In the genomic region with DNA sequence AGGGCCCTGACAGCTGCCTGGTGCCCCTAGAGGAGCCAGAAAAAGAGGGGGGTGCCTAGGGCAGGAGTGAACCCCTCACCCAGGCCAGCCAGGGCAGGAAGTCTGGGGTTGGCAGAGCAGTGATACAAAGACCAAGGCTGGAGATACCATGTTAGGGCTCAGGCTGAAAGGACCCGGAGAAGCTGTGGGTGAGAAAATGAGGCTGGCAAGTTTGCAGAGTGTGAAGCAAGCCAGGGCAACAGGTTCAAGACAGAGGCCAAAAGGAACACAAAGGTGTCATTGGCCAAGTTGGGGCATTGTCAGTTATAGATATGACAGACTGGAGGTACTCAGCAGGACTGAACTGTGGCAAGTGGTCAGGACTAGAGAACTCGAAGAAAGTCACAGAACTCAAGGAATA, we compare ENCODE assay signal across 32 cellular contexts. TPM values are rescaled to one million over a fixed set of nuclear protein-coding genes. Genes with fewer than 3 reads are reported as not detected.
"Had no signal": no experiment of that assay in that cellular context is flagged by ENCODE, and none has a peak within 500 bp of the region (broad histone marks: within the 10 kb centered on the region; RNA-seq: fewer than 3 reads in every experiment).

No MANE protein-coding gene starts in this region.

- H3K27me3 Mint-ChIP-seq: activated T-cell treated with anti-CD3 and anti-CD28 coated beads, Interleukin-2, amount 50 U/mL, for 24 hours; activated T-helper 17 cell treated with anti-CD3 and anti-CD28 coated beads, Interleukin-2, amount 50 U/mL, for 72 hours; dendritic cell treated with granulocyte-macrophage colony-stimulating factor and Interleukin-4, amounts not matched to agents 40 ng/mL and 50 ng/mL, for 4 days had no signal

- H3K36me3 Mint-ChIP-seq: stimulated activated naive B cell treated with anti-CD40 and anti-IgM and Interleukin-4, amounts not matched to agents 10 μg/mL and 1 μg/mL and 100 μg/mL, for 72 hours; WTC11 had no signal

- H3K36me3 ChIP-seq: left lung, lower lobe of right lung, stomach, thyroid gland, upper lobe of right lung had no signal

- H3K9me3 Mint-ChIP-seq: activated CD4-positive, alpha-beta memory T cell treated with anti-CD3 and anti-CD28 coated beads, Interleukin-2, amount 10 ng/mL, durations not matched to agents 7 days and 5 days; activated CD4-positive, alpha-beta T cell treated with anti-CD3 and anti-CD28 coated beads, Interleukin-2, amount 10 ng/mL, durations not matched to agents 7 days and 5 days; activated T-cell treated with anti-CD3 and anti-CD28 coated beads, Interleukin-2, amount 50 U/mL, for 24 hours; activated T-helper 17 cell treated with anti-CD3 and anti-CD28 coated beads, Interleukin-2, amount 50 U/mL, for 72 hours; dendritic cell treated with granulocyte-macrophage colony-stimulating factor and Interleukin-4, amounts not matched to agents 40 ng/mL and 50 ng/mL, for 4 days; neural crest cell; stimulated activated naive B cell treated with anti-CD40 and anti-IgM and Interleukin-4, amounts not matched to agents 10 μg/mL and 1 μg/mL and 100 μg/mL, for 72 hours; T-helper 1 cell treated with Interleukin-12 subunit alpha and Interleukin-12 subunit beta and Interleukin-4 antibody, amounts not matched to agents 30 μg/mL and 1 μg/mL, for 36 hours; WTC11 had no signal

- DNase-seq: activated CD4-positive, alpha-beta memory T cell treated with anti-CD3 and anti-CD28 coated beads, Interleukin-2, amount 10 ng/mL, durations not matched to agents 7 days and 5 days; activated CD4-positive, alpha-beta T cell treated with anti-CD3 and anti-CD28 coated beads for 1 hour; activated CD4-positive, alpha-beta T cell treated with anti-CD3 and anti-CD28 coated beads, Interleukin-2, amount 10 ng/mL, durations not matched to agents 7 days and 5 days; activated CD8-positive, alpha-beta memory T cell treated with anti-CD3 and anti-CD28 coated beads, Interleukin-2, amount 50 U/mL, for 48 hours; activated gamma-delta T cell treated with Interleukin-2 at 50 U/mL for 16 hours; activated naive CD4-positive, alpha-beta T cell treated with anti-CD3 and anti-CD28 coated beads, Interleukin-2, amount 50 U/mL, for 16 hours; activated T-cell treated with anti-CD3 and anti-CD28 coated beads, Interleukin-2, amount 50 U/mL, for 24 hours; amniotic stem cell; central memory CD4-positive, alpha-beta T cell; occipital lobe; stimulated activated CD4-positive, alpha-beta T cell treated with anti-CD3 and anti-CD28 coated beads, Interleukin-1b, Interleukin-23, amount 100 ng/mL, for 48 hours; stimulated activated CD4-positive, alpha-beta T cell treated with anti-CD3 and anti-CD28 coated beads, Interleukin-4, amount 100 ng/mL, for 4 hours; stimulated activated CD8-positive, alpha-beta memory T cell treated with anti-CD3 and anti-CD28 coated beads, Interleukin-4, amount 100 ng/mL, for 48 hours; stimulated activated naive B cell treated with anti-CD40 and anti-IgM and Interleukin-4, amounts not matched to agents 10 μg/mL and 1 μg/mL and 100 μg/mL, for 72 hours; T1000 had no signal

- H2AFZ ChIP-seq: parathyroid adenoma had no signal

- H3K4me3 Mint-ChIP-seq: activated CD4-positive, alpha-beta memory T cell treated with anti-CD3 and anti-CD28 coated beads, Interleukin-2, amount 10 ng/mL, durations not matched to agents 7 days and 5 days; activated CD4-positive, alpha-beta T cell treated with anti-CD3 and anti-CD28 coated beads, Interleukin-2, amount 10 ng/mL, durations not matched to agents 7 days and 5 days; activated T-cell treated with anti-CD3 and anti-CD28 coated beads, Interleukin-2, amount 50 U/mL, for 24 hours; activated T-helper 17 cell treated with anti-CD3 and anti-CD28 coated beads, Interleukin-2, amount 50 U/mL, for 72 hours; dendritic cell treated with granulocyte-macrophage colony-stimulating factor and Interleukin-4, amounts not matched to agents 40 ng/mL and 50 ng/mL, for 4 days; neural crest cell; stimulated activated naive B cell treated with anti-CD40 and anti-IgM and Interleukin-4, amounts not matched to agents 10 μg/mL and 1 μg/mL and 100 μg/mL, for 72 hours; T-helper 1 cell treated with Interleukin-12 subunit alpha and Interleukin-12 subunit beta and Interleukin-4 antibody, amounts not matched to agents 30 μg/mL and 1 μg/mL, for 36 hours; WTC11 had no signal

- H3K27me3 ChIP-seq: left lung, thyroid gland, upper lobe of right lung had no signal

- H3K9me3 ChIP-seq: left lung, lower lobe of right lung, mucosa of descending colon, psoas muscle, stomach, thyroid gland, upper lobe of right lung had no signal

- H3K27ac ChIP-seq: epithelial cell of prostate, left lung, lower lobe of right lung, parathyroid adenoma, psoas muscle, stomach, thyroid gland, upper lobe of right lung had no signal

- FAIRE-seq: endometrium had no signal

- H3K79me2 ChIP-seq: parathyroid adenoma had no signal

- H3K9ac ChIP-seq: parathyroid adenoma had no signal

- H3K27ac Mint-ChIP-seq: activated CD4-positive, alpha-beta memory T cell treated with anti-CD3 and anti-CD28 coated beads, Interleukin-2, amount 10 ng/mL, durations not matched to agents 7 days and 5 days; activated CD4-positive, alpha-beta T cell treated with anti-CD3 and anti-CD28 coated beads, Interleukin-2, amount 10 ng/mL, durations not matched to agents 7 days and 5 days; activated T-cell treated with anti-CD3 and anti-CD28 coated beads, Interleukin-2, amount 50 U/mL, for 24 hours; activated T-helper 17 cell treated with anti-CD3 and anti-CD28 coated beads, Interleukin-2, amount 50 U/mL, for 72 hours; dendritic cell treated with granulocyte-macrophage colony-stimulating factor and Interleukin-4, amounts not matched to agents 40 ng/mL and 50 ng/mL, for 4 days; stimulated activated naive B cell treated with anti-CD40 and anti-IgM and Interleukin-4, amounts not matched to agents 10 μg/mL and 1 μg/mL and 100 μg/mL, for 72 hours; T-helper 1 cell treated with Interleukin-12 subunit alpha and Interleukin-12 subunit beta and Interleukin-4 antibody, amounts not matched to agents 30 μg/mL and 1 μg/mL, for 36 hours; WTC11 had no signal

- H3K4me2 ChIP-seq: smooth muscle cell had no signal

- ATAC-seq: activated T-helper 17 cell treated with anti-CD3 and anti-CD28 coated beads, Interleukin-2, amount 50 U/mL, for 72 hours; stimulated activated naive B cell treated with anti-CD40 and anti-IgM and Interleukin-4, amounts not matched to agents 10 μg/mL and 1 μg/mL and 100 μg/mL, for 72 hours had no signal

- H3K4me1 Mint-ChIP-seq: activated CD4-positive, alpha-beta memory T cell treated with anti-CD3 and anti-CD28 coated beads, Interleukin-2, amount 10 ng/mL, durations not matched to agents 7 days and 5 days; activated CD4-positive, alpha-beta T cell treated with anti-CD3 and anti-CD28 coated beads, Interleukin-2, amount 10 ng/mL, durations not matched to agents 7 days and 5 days; activated T-helper 17 cell treated with anti-CD3 and anti-CD28 coated beads, Interleukin-2, amount 50 U/mL, for 72 hours; stimulated activated naive B cell treated with anti-CD40 and anti-IgM and Interleukin-4, amounts not matched to agents 10 μg/mL and 1 μg/mL and 100 μg/mL, for 72 hours had no signal

- H3K4me3 ChIP-seq: left lung, lower lobe of right lung, mucosa of descending colon, psoas muscle, smooth muscle cell, stomach, thyroid gland, upper lobe of right lung had no signal

- H3K4me1 ChIP-seq: left lung, parathyroid adenoma, psoas muscle, upper lobe of right lung had no signal

RNA-seq across cellular contexts. Expression of a gene that starts 57.2 kb away (rescaled TPM):
- total RNA-seq: activated CD4-positive, alpha-beta memory T cell treated with anti-CD3 and anti-CD28 coated beads, Interleukin-2, amount 10 ng/mL, durations not matched to agents 7 days and 5 days; activated CD4-positive, alpha-beta T cell treated with anti-CD3 and anti-CD28 coated beads, Interleukin-2, amount 10 ng/mL, durations not matched to agents 7 days and 5 days; activated T-helper 17 cell treated with anti-CD3 and anti-CD28 coated beads, Interleukin-2, amount 50 U/mL, for 72 hours; kidney epithelial cell; left lung; lower lobe of right lung; psoas muscle; upper lobe of right lung had no signal
